Comparison of ENCODE assay signal across 1 cellular context in the genomic region with DNA sequence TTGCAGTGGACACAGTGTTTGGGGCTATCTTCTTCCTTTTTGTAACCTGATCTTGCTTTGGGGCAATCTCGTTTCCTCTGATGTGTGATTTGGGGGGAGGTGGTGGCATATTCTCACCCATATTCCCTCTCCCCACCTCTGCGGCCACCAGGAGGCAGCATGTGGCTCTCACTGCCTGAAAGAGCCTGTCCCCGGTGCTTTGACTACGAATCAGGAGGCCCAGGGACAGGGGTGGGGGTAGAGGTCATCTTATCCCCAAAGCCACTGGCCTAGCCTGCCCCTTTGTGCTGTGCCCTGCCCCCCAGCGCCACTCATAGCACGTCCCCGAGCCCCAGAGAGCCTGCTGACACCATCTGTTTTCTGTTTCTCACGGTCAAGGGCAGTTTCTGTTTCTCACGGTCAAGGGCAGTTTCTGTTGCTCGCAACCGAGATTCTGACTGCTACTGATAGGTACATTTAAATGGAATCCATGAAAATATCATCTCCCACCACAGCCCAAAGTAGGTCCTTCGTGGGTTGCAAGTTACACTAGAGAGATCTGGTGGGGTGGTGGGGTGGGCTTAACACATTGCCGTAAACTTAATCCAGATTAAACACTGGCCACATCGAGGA.
TF ChIP-seq lines count a peak whose summit lies in the region.

No MANE protein-coding gene starts in this region.

TF ChIP-seq in HepG2, 621 proteins besides CTCF, POLR2A, EP300 and RAD21 (continued from another document and continues in another):
- no peak for TF ChIP-seq NFKBIZ (CRISPR knock-in tag; IDR thresholded peaks at IDR 0.05)
- TF ChIP-seq, protein P1, sequence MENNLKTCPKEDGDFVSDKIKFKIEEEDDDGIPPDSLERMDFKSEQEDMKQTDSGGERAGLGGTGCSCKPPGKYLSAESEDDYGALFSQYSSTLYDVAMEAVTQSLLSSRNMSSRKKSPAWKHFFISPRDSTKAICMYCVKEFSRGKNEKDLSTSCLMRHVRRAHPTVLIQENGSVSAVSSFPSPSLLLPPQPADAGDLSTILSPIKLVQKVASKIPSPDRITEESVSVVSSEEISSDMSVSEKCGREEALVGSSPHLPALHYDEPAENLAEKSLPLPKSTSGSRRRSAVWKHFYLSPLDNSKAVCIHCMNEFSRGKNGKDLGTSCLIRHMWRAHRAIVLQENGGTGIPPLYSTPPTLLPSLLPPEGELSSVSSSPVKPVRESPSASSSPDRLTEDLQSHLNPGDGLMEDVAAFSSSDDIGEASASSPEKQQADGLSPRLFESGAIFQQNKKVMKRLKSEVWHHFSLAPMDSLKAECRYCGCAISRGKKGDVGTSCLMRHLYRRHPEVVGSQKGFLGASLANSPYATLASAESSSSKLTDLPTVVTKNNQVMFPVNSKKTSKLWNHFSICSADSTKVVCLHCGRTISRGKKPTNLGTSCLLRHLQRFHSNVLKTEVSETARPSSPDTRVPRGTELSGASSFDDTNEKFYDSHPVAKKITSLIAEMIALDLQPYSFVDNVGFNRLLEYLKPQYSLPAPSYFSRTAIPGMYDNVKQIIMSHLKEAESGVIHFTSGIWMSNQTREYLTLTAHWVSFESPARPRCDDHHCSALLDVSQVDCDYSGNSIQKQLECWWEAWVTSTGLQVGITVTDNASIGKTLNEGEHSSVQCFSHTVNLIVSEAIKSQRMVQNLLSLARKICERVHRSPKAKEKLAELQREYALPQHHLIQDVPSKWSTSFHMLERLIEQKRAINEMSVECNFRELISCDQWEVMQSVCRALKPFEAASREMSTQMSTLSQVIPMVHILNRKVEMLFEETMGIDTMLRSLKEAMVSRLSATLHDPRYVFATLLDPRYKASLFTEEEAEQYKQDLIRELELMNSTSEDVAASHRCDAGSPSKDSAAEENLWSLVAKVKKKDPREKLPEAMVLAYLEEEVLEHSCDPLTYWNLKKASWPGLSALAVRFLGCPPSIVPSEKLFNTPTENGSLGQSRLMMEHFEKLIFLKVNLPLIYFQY (CRISPR knock-in tag; IDR thresholded peaks at IDR 0.05; ENCODE audit: borderline replicate concordance): 0 out of 2 replicates have a peak, but pooled peaks have one; percentile 17
- TF ChIP-seq SMC3 (IDR thresholded peaks at IDR 0.05; ENCODE audit: low read length): peak; percentile 91
- 0 out of 2 replicates have a peak, but pooled peaks have one; percentile 29 for TF ChIP-seq REPIN1 (CRISPR knock-in tag; IDR thresholded peaks at IDR 0.05; ENCODE audit: borderline replicate concordance, low read depth)
- TF ChIP-seq ARNTL (CRISPR knock-in tag; IDR thresholded peaks at IDR 0.05): peak; percentile 46; the same call in 1 of the 2 replicates
- no peak for TF ChIP-seq ZNF292 (CRISPR knock-in tag; IDR thresholded peaks at IDR 0.05; ENCODE audit: borderline replicate concordance, low read depth)
- TF ChIP-seq PBX2 (CRISPR knock-in tag; IDR thresholded peaks at IDR 0.05): no peak
- TF ChIP-seq ZIK1 (CRISPR knock-in tag; IDR thresholded peaks at IDR 0.05; ENCODE audit: borderline replicate concordance, low read depth): 0 out of 2 replicates have a peak, but pooled peaks have one; percentile 33
- no peak for TF ChIP-seq SNRNP70 (IDR thresholded peaks at IDR 0.05; ENCODE audit: low read depth, low read length)
- peak; percentile 82 for TF ChIP-seq ZNF747 (CRISPR knock-in tag; IDR thresholded peaks at IDR 0.05; ENCODE audit: borderline replicate concordance)
- TF ChIP-seq, protein P2, sequence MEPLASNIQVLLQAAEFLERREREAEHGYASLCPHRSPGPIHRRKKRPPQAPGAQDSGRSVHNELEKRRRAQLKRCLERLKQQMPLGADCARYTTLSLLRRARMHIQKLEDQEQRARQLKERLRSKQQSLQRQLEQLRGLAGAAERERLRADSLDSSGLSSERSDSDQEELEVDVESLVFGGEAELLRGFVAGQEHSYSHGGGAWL (CRISPR knock-in tag; IDR thresholded peaks at IDR 0.05): no peak
- TF ChIP-seq, protein P3, sequence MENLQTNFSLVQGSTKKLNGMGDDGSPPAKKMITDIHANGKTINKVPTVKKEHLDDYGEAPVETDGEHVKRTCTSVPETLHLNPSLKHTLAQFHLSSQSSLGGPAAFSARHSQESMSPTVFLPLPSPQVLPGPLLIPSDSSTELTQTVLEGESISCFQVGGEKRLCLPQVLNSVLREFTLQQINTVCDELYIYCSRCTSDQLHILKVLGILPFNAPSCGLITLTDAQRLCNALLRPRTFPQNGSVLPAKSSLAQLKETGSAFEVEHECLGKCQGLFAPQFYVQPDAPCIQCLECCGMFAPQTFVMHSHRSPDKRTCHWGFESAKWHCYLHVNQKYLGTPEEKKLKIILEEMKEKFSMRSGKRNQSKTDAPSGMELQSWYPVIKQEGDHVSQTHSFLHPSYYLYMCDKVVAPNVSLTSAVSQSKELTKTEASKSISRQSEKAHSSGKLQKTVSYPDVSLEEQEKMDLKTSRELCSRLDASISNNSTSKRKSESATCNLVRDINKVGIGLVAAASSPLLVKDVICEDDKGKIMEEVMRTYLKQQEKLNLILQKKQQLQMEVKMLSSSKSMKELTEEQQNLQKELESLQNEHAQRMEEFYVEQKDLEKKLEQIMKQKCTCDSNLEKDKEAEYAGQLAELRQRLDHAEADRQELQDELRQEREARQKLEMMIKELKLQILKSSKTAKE (CRISPR knock-in tag; IDR thresholded peaks at IDR 0.05; ENCODE audit: borderline replicate concordance): peak; percentile 6; the same call in 1 of the 2 replicates
- TF ChIP-seq PRDM15 (CRISPR knock-in tag; IDR thresholded peaks at IDR 0.05): no peak
- peak; percentile 86 for TF ChIP-seq TBX2 (CRISPR knock-in tag; IDR thresholded peaks at IDR 0.05; ENCODE audit: borderline replicate concordance)
- TF ChIP-seq ZNF432 (CRISPR knock-in tag; IDR thresholded peaks at IDR 0.05; ENCODE audit: borderline replicate concordance): no peak
- peak; percentile 61; the same call in 1 of the 2 replicates for TF ChIP-seq ZSCAN21 (CRISPR knock-in tag; IDR thresholded peaks at IDR 0.05; ENCODE audit: borderline replicate concordance)
- TF ChIP-seq, protein P4, sequence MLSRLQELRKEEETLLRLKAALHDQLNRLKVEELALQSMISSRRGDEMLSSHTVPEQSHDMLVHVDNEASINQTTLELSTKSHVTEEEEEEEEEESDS (CRISPR knock-in tag; IDR thresholded peaks at IDR 0.05; ENCODE audit: borderline replicate concordance): no peak; the same call in 1 of the 2 replicates
- no peak for TF ChIP-seq ISL2 (CRISPR knock-in tag; IDR thresholded peaks at IDR 0.05)
- TF ChIP-seq ZNF841 (CRISPR knock-in tag; IDR thresholded peaks at IDR 0.05; ENCODE audit: borderline replicate concordance): no peak
- 0 out of 2 replicates have a peak, but pooled peaks have one; percentile 45 for TF ChIP-seq ZNF44 (CRISPR knock-in tag; IDR thresholded peaks at IDR 0.05)
- TF ChIP-seq ZNF280D (CRISPR knock-in tag; IDR thresholded peaks at IDR 0.05): 0 out of 2 replicates have a peak, but pooled peaks have one; percentile 28
- TF ChIP-seq ZNF326 (CRISPR knock-in tag; IDR thresholded peaks at IDR 0.05; ENCODE audit: borderline replicate concordance): no peak
- no peak for TF ChIP-seq ATF7 (IDR thresholded peaks at IDR 0.05)
- peak; percentile 5; the same call in 1 of the 2 replicates for TF ChIP-seq ATF7 (CRISPR knock-in tag; IDR thresholded peaks at IDR 0.05)
- TF ChIP-seq HOXA7 (CRISPR knock-in tag; IDR thresholded peaks at IDR 0.05): no peak
- TF ChIP-seq JDP2 (CRISPR knock-in tag; IDR thresholded peaks at IDR 0.05; ENCODE audit: borderline replicate concordance): no peak
- TF ChIP-seq, protein P5, sequence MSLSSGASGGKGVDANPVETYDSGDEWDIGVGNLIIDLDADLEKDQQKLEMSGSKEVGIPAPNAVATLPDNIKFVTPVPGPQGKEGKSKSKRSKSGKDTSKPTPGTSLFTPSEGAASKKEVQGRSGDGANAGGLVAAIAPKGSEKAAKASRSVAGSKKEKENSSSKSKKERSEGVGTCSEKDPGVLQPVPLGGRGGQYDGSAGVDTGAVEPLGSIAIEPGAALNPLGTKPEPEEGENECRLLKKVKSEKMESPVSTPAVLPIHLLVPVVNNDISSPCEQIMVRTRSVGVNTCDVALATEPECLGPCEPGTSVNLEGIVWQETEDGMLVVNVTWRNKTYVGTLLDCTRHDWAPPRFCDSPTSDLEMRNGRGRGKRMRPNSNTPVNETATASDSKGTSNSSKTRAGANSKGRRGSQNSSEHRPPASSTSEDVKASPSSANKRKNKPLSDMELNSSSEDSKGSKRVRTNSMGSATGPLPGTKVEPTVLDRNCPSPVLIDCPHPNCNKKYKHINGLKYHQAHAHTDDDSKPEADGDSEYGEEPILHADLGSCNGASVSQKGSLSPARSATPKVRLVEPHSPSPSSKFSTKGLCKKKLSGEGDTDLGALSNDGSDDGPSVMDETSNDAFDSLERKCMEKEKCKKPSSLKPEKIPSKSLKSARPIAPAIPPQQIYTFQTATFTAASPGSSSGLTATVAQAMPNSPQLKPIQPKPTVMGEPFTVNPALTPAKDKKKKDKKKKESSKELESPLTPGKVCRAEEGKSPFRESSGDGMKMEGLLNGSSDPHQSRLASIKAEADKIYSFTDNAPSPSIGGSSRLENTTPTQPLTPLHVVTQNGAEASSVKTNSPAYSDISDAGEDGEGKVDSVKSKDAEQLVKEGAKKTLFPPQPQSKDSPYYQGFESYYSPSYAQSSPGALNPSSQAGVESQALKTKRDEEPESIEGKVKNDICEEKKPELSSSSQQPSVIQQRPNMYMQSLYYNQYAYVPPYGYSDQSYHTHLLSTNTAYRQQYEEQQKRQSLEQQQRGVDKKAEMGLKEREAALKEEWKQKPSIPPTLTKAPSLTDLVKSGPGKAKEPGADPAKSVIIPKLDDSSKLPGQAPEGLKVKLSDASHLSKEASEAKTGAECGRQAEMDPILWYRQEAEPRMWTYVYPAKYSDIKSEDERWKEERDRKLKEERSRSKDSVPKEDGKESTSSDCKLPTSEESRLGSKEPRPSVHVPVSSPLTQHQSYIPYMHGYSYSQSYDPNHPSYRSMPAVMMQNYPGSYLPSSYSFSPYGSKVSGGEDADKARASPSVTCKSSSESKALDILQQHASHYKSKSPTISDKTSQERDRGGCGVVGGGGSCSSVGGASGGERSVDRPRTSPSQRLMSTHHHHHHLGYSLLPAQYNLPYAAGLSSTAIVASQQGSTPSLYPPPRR (CRISPR knock-in tag; IDR thresholded peaks at IDR 0.05; ENCODE audit: borderline replicate concordance): peak; percentile 62; the same call in 1 of the 2 replicates
- TF ChIP-seq DRAP1 (CRISPR knock-in tag; IDR thresholded peaks at IDR 0.05): peak; percentile 23; the same call in 1 of the 2 replicates
